8 cellular contexts compared by ENCODE assay signal in the genomic region with DNA sequence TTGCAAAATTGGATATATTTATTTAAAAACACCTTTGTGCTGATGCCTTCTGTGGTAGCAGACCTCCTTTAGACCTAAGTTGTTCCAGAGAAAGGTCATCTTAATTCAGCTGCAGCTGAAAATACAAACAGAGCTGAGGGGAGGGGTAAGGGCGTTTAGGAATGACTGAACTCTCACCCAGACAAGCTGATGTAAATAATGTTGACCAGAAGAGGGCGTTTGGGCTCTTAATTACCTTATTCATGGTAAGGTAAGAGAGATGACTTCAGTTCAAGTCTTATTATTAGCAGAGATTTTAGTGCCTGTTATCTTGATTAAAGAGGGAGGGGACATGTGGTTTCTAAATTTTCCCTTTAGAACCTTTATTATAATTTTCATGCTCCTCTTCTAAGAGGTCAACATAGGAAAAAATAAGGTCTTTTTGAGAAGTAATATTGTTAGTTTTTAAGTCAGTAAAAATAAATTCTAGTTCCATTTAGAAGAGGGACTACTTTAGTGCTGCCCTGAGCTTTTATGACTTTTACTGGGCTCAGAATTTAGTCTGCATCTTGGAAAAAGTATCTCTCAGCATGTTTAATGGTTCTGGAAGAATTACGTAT. TPM values are rescaled to one million over a fixed set of nuclear protein-coding genes. Genes with fewer than 3 reads are reported as not detected.
DNase-seq lines count a peak whose midpoint lies in the region; ATAC-seq and TF ChIP-seq lines count a peak whose summit lies in the region.

No MANE protein-coding gene starts in this region.

- no peaks in the 10 kb centered on the region for H3K9me2 ChIP-seq in hepatocyte (replicated peaks; ENCODE audit: insufficient read depth)

- CTCF ChIA-PET in activated CD8-positive, alpha-beta T cell treated with anti-CD3 and anti-CD28 coated beads for 36 hours (lab: Charles Lee): interaction anchor here (0.6 to 2.4 kb wide), 28 partner anchors 10 to 226 kb away, joined by 3 to 19 read pairs (median 4); partner anchors contain the start of genes MED12L and P2RY14

- intact Hi-C loops in activated CD8-positive, alpha-beta T cell treated with anti-CD3 and anti-CD28 coated beads for 36 hours (cut with micrococcal nuclease): no loop called here

- peak; percentile 86 for ATAC-seq in GM18858 (IDR thresholded peaks at IDR 0.05; ENCODE audit: unreplicated experiment)
- peak; percentile 81 for ATAC-seq in HG03064 (IDR thresholded peaks at IDR 0.05; ENCODE audit: low read depth, unreplicated experiment)
- peak; percentile 77 for ATAC-seq in activated CD8-positive, alpha-beta T cell treated with anti-CD3 and anti-CD28 coated beads for 36 hours
- peak; percentile 87 for ATAC-seq in stimulated activated naive CD8-positive, alpha-beta T cell treated with anti-CD3 and anti-CD28 coated beads, Interleukin-15, amount 100 ng/mL, for 72 hours

- H3K27me3 Mint-ChIP-seq in activated CD8-positive, alpha-beta T cell treated with anti-CD3 and anti-CD28 coated beads for 36 hours: peaks cover 5% of the 10 kb centered on the region
- peaks cover 21% of the 10 kb centered on the region for H3K27me3 Mint-ChIP-seq in stimulated activated naive CD8-positive, alpha-beta T cell treated with anti-CD3 and anti-CD28 coated beads, Interleukin-15, amount 100 ng/mL, for 72 hours

- H3K27me3 ChIP-seq in hepatocyte: no peaks in the 10 kb centered on the region

- H3K4me3 ChIP-seq in hepatocyte: no peak overlapping the region

- H3K9me3 ChIP-seq in hepatocyte (ENCODE audit: low read depth): no peaks in the 10 kb centered on the region

- H3K36me3 Mint-ChIP-seq in activated CD8-positive, alpha-beta T cell treated with anti-CD3 and anti-CD28 coated beads for 36 hours (ENCODE audit: low read depth): no peaks in the 10 kb centered on the region

- H4K20me1 ChIP-seq in hepatocyte (ENCODE audit: insufficient read depth, poor library complexity, severe bottlenecking): no peaks in the 10 kb centered on the region

- no peak overlapping the region for H3K4me2 ChIP-seq in hepatocyte

- no peaks in the 10 kb centered on the region for H3K4me1 ChIP-seq in hepatocyte (ENCODE audit: insufficient read depth)

- no peak overlapping the region for H2AFZ ChIP-seq in hepatocyte

- H3K27ac ChIP-seq in hepatocyte: no peak overlapping the region

- H3K27ac Mint-ChIP-seq in activated CD8-positive, alpha-beta T cell treated with anti-CD3 and anti-CD28 coated beads for 36 hours: no peak overlapping the region
- H3K27ac Mint-ChIP-seq in stimulated activated naive CD8-positive, alpha-beta T cell treated with anti-CD3 and anti-CD28 coated beads, Interleukin-15, amount 100 ng/mL, for 72 hours: no peak overlapping the region

- TF ChIP-seq CTCF in activated CD8-positive, alpha-beta T cell treated with anti-CD3 and anti-CD28 coated beads for 36 hours (IDR thresholded peaks at IDR 0.05): peak; percentile 52
- TF ChIP-seq CTCF in hepatocyte (IDR thresholded peaks at IDR 0.05; ENCODE audit: poor library complexity): peak; percentile 55

- no peaks in the 10 kb centered on the region for H3K36me3 ChIP-seq in hepatocyte (replicated peaks; ENCODE audit: insufficient read depth, low read depth)

- peak; percentile 3 for DNase-seq in COLO668 (lab: John Stamatoyannopoulos, UW; ENCODE audit: unreplicated experiment)
- peak; percentile 26 for DNase-seq in NCI-H2227 treated with DMSO at 0.1 percent for 48 hours (lab: John Stamatoyannopoulos, UW)
- DNase-seq in activated CD8-positive, alpha-beta T cell treated with anti-CD3 and anti-CD28 coated beads for 36 hours: peak; percentile 49
- DNase-seq in hepatocyte (ENCODE audit: low spot score): peak; percentile 77
- DNase-seq in stimulated activated naive CD8-positive, alpha-beta T cell treated with anti-CD3 and anti-CD28 coated beads, Interleukin-15, amount 100 ng/mL, for 72 hours: peak in 1 of 2 donors; percentile 35
- DNase-seq in UCSD-AML1 (lab: John Stamatoyannopoulos, UW; ENCODE audit: unreplicated experiment): no peak

- no peak overlapping the region for H3K4me3 Mint-ChIP-seq in activated CD8-positive, alpha-beta T cell treated with anti-CD3 and anti-CD28 coated beads for 36 hours
- H3K4me3 Mint-ChIP-seq in stimulated activated naive CD8-positive, alpha-beta T cell treated with anti-CD3 and anti-CD28 coated beads, Interleukin-15, amount 100 ng/mL, for 72 hours: no peak overlapping the region

- WGBS in hepatocyte (ENCODE audit: low lambda C conversion rate, missing lambda C conversion rate): 37% methylated on average over 3 of the region's 3 CpGs

- no peaks in the 10 kb centered on the region for H3K9me3 Mint-ChIP-seq in activated CD8-positive, alpha-beta T cell treated with anti-CD3 and anti-CD28 coated beads for 36 hours
- H3K9me3 Mint-ChIP-seq in stimulated activated naive CD8-positive, alpha-beta T cell treated with anti-CD3 and anti-CD28 coated beads, Interleukin-15, amount 100 ng/mL, for 72 hours: no peaks in the 10 kb centered on the region

- H3K79me2 ChIP-seq in hepatocyte: no peaks in the 10 kb centered on the region

- H3K4me1 Mint-ChIP-seq in activated CD8-positive, alpha-beta T cell treated with anti-CD3 and anti-CD28 coated beads for 36 hours (ENCODE audit: low read depth): no peaks in the 10 kb centered on the region
- H3K4me1 Mint-ChIP-seq in stimulated activated naive CD8-positive, alpha-beta T cell treated with anti-CD3 and anti-CD28 coated beads, Interleukin-15, amount 100 ng/mL, for 72 hours: no peaks in the 10 kb centered on the region

- POLR2A ChIA-PET in activated CD8-positive, alpha-beta T cell treated with anti-CD3 and anti-CD28 coated beads for 36 hours (lab: Charles Lee): interaction anchor here (1.6 kb wide), 1 partner anchor 15 kb away, joined by 3 read pairs; no protein-coding TSS in a partner anchor

RNA-seq across cellular contexts. Expression of gene GPR171, which starts 46.3 kb away (rescaled TPM):
- total RNA-seq in activated CD8-positive, alpha-beta T cell treated with anti-CD3 and anti-CD28 coated beads for 36 hours: 100 to 1,000 TPM in 1 of 2 experiments, 10 to 100 TPM in 1; 91.8 to 101 TPM
- total RNA-seq in hepatocyte: not detected in 2 replicates
- polyA plus RNA-seq in hepatocyte: 0.51 TPM in 1 of 2 replicates, not detected in the other

Comparison
In these comparisons a context has a peak if more than half of its experiments do, and no peak if none do; other contexts are left out.
1. RNA of gene GPR171, which starts 46.3 kb away (total RNA-seq): 91.8 to 101 TPM in activated CD8-positive, alpha-beta T cell treated with anti-CD3 and anti-CD28 coated beads for 36 hours; not detected in hepatocyte; every median in the first group is over 10 times any median in the second.
2. Peak in every context shown above with its lines, with median percentiles within 50 percentile points of each other: ATAC-seq.